In genomic region chr11:67276821-67277230, GRCh38 we compare ENCODE assay signal across 8 cellular contexts. TPM values are rescaled to one million over a fixed set of nuclear protein-coding genes. Genes with fewer than 3 reads are reported as not detected.
DNase-seq lines count a peak whose midpoint lies in the region; ATAC-seq and TF ChIP-seq lines count a peak whose summit lies in the region.

No MANE protein-coding gene starts in this region.

- H3K4me3 ChIP-seq in SJSA1 = peak overlapping the region; percentile 22
- H3K4me3 ChIP-seq in colonic mucosa = peak overlapping the region; percentile 6
- peak overlapping the region; percentile 90 for H3K4me3 ChIP-seq in naive thymus-derived CD4-positive, alpha-beta T cell (ENCODE audit: low read length)

- H3K4me1 ChIP-seq in SJSA1 (replicated peaks) (peaks cover 54% of the 10 kb centered on the region), colonic mucosa (peaks cover 39% of the 10 kb centered on the region)
- peaks cover 85 to 92% of the 10 kb centered on the region in 2 donors for H3K4me1 ChIP-seq in naive thymus-derived CD4-positive, alpha-beta T cell (ENCODE audit: control insufficient read depth in 2 of 2, insufficient read depth in 2 of 2, low read length in 2 of 2)

- CTCF ChIA-PET in naive thymus-derived CD4-positive, alpha-beta T cell (lab: Charles Lee) = interaction anchor here (0.7 to 3.6 kb wide), 11 partner anchors 9 to 170 kb away, joined by 3 to 19 read pairs (median 5); partner anchors contain the start of gene GRK2

- H3K36me3 Mint-ChIP-seq in naive thymus-derived CD4-positive, alpha-beta T cell = peaks cover 3 to 38% (median 8%) of the 10 kb centered on the region in 5 donors
- H3K36me3 Mint-ChIP-seq in type B pancreatic cell = no peaks in the 10 kb centered on the region

- H3K36me3 ChIP-seq in SJSA1 (peaks cover 92% of the 10 kb centered on the region), colonic mucosa (peaks cover 31% of the 10 kb centered on the region)
- H3K36me3 ChIP-seq in naive thymus-derived CD4-positive, alpha-beta T cell (ENCODE audit: control insufficient read depth in 2 of 3, insufficient read depth in 3 of 3, low read length in 3 of 3) = peaks cover 20 to 48% (median 30%) of the 10 kb centered on the region in 3 experiments

- H3K4me3 Mint-ChIP-seq in naive thymus-derived CD4-positive, alpha-beta T cell = peak overlapping the region; percentile 62 to 99 (median 88)
- no peak overlapping the region for H3K4me3 Mint-ChIP-seq in type B pancreatic cell

- H3K27ac Mint-ChIP-seq in naive thymus-derived CD4-positive, alpha-beta T cell = peak overlapping the region; percentile 87 to 100 (median 97)
- no peak overlapping the region for H3K27ac Mint-ChIP-seq in type B pancreatic cell

- peak overlapping the region; percentile 58 to 94 for H3K9ac ChIP-seq in colonic mucosa (ENCODE audit: low read depth in 2 of 2, low read length in 2 of 2)

- peak; percentile 95 for DNase-seq in GDM1 (lab: John Stamatoyannopoulos, UW)
- peak; percentile 80 to 87 for DNase-seq in SJSA1 (ENCODE audit: low read depth in 1 of 2, low spot score in 2 of 2)
- peak; percentile 67 for DNase-seq in colonic mucosa
- peak in 6 of 9 donors; percentile 31 to 64 (median 39) for DNase-seq in naive thymus-derived CD4-positive, alpha-beta T cell
- DNase-seq in type B pancreatic cell (ENCODE audit: extremely low spot score, unreplicated experiment) = no peak

- TF ChIP-seq CTCF in colonic mucosa (IDR thresholded peaks at IDR 0.05) = peak; percentile 30
- TF ChIP-seq CTCF in type B pancreatic cell (conservative IDR thresholded peaks at IDR 0.05) = no peak

- intact Hi-C loops in colonic mucosa (cut with DNase I) = no loop called here
- intact Hi-C loops in naive thymus-derived CD4-positive, alpha-beta T cell (cut with micrococcal nuclease) = loop anchor here (1.0 to 2.0 kb wide), 4 partner anchors 9 to 40 kb away; no protein-coding TSS in a partner anchor

- H3K4me1 Mint-ChIP-seq in naive thymus-derived CD4-positive, alpha-beta T cell = peaks cover 52 to 88% (median 70%) of the 10 kb centered on the region in 7 donors
- H3K4me1 Mint-ChIP-seq in type B pancreatic cell (ENCODE audit: unreplicated experiment) = no peaks in the 10 kb centered on the region

- POLR2A ChIA-PET in naive thymus-derived CD4-positive, alpha-beta T cell (lab: Charles Lee) = interaction anchor here (1.0 to 21.3 kb wide), 13 partner anchors 3 to 1778 kb away, joined by 3 to 729 read pairs (median 7); partner anchors contain the start of genes ANKRD13D, GRK2, MALAT1 and PPP1CA

- H3K27me3 Mint-ChIP-seq in naive thymus-derived CD4-positive, alpha-beta T cell = no peaks in the 10 kb centered on the region
- no peaks in the 10 kb centered on the region for H3K27me3 Mint-ChIP-seq in type B pancreatic cell

- no peaks in the 10 kb centered on the region for H3K9me3 Mint-ChIP-seq in naive thymus-derived CD4-positive, alpha-beta T cell
- H3K9me3 Mint-ChIP-seq in type B pancreatic cell = no peaks in the 10 kb centered on the region

- no peaks in the 10 kb centered on the region for H3K9me3 ChIP-seq in SJSA1 (replicated peaks)
- no peaks in the 10 kb centered on the region for H3K9me3 ChIP-seq in colonic mucosa
- H3K9me3 ChIP-seq in naive thymus-derived CD4-positive, alpha-beta T cell (ENCODE audit: control insufficient read depth in 2 of 3, low read length in 3 of 3) = no peaks in the 10 kb centered on the region

- ATAC-seq in HG02678 (IDR thresholded peaks at IDR 0.05; ENCODE audit: unreplicated experiment) (peak; percentile 1), GM19455 (IDR thresholded peaks at IDR 0.05; ENCODE audit: unreplicated experiment) (no peak), GM21423 (IDR thresholded peaks at IDR 0.05; ENCODE audit: unreplicated experiment) (no peak)
- ATAC-seq in naive thymus-derived CD4-positive, alpha-beta T cell = peak; percentile 29

- H3K27me3 ChIP-seq in SJSA1 (replicated peaks) (no peaks in the 10 kb centered on the region), colonic mucosa (no peaks in the 10 kb centered on the region)
- H3K27me3 ChIP-seq in naive thymus-derived CD4-positive, alpha-beta T cell (ENCODE audit: control insufficient read depth in 2 of 2, insufficient read depth in 2 of 2, low read length in 2 of 2) = no peaks in the 10 kb centered on the region

- H3K27ac ChIP-seq in SJSA1 = peak overlapping the region; percentile 74
- H3K27ac ChIP-seq in colonic mucosa = peak overlapping the region; percentile 86
- H3K27ac ChIP-seq in naive thymus-derived CD4-positive, alpha-beta T cell (ENCODE audit: low read depth, low read length) = peak overlapping the region; percentile 93

RNA-seq across cellular contexts. Expression of gene GRK2, which starts 10.6 kb away (rescaled TPM):
- 96.2 and 138 TPM in 2 replicates for total RNA-seq in SJSA1 (2014; rRNA removed; shearing (Covaris generic))
- total RNA-seq in colonic mucosa (100 to 1,000 TPM; 108 to 137 TPM), type B pancreatic cell (ENCODE audit: low replicate concordance) (53.1 and 62.2 TPM in 2 replicates)
- total RNA-seq in naive thymus-derived CD4-positive, alpha-beta T cell = 100 to 1,000 TPM; 305 to 399 (median 322) TPM
- 10 to 100 TPM; 18.5 to 38.0 TPM for polyA plus RNA-seq in naive thymus-derived CD4-positive, alpha-beta T cell

RNA-seq across cellular contexts. Expression of gene ANKRD13D, which starts 12.3 kb away (rescaled TPM):
- total RNA-seq in SJSA1 (2014; rRNA removed; shearing (Covaris generic)) = 40.2 and 61.7 TPM in 2 replicates
- total RNA-seq in colonic mucosa = 10 to 100 TPM; 18.8 to 39.5 TPM
- 100 to 1,000 TPM; 161 to 286 (median 191) TPM for total RNA-seq in naive thymus-derived CD4-positive, alpha-beta T cell
- 10 to 100 TPM in 1 of 2 donors, 1 to 10 TPM in 1; 6.3 to 19.5 TPM for polyA plus RNA-seq in naive thymus-derived CD4-positive, alpha-beta T cell
- total RNA-seq in type B pancreatic cell (ENCODE audit: low replicate concordance) = 70.5 and 80.9 TPM in 2 replicates

RNA-seq across cellular contexts. Expression of gene SSH3, which starts 26.5 kb away (rescaled TPM):
- total RNA-seq in SJSA1 (2014; rRNA removed; shearing (Covaris generic)) = 13.4 and 17.5 TPM in 2 replicates
- 10 to 100 TPM; 69.7 to 81.7 TPM for total RNA-seq in colonic mucosa
- total RNA-seq in naive thymus-derived CD4-positive, alpha-beta T cell = 10 to 100 TPM in 4 of 5 experiments, 1 to 10 TPM in 1; 8.8 to 23.8 (median 15.0) TPM
- 1 to 10 TPM; 1.1 to 4.9 TPM for polyA plus RNA-seq in naive thymus-derived CD4-positive, alpha-beta T cell
- 32.0 and 40.9 TPM in 2 replicates for total RNA-seq in type B pancreatic cell (ENCODE audit: low replicate concordance)

Comparison
In these comparisons a context has a peak if more than half of its experiments do, and no peak if none do; other contexts are left out.
1. ATAC-seq: peak in HG02678 (single experiment) and naive thymus-derived CD4-positive, alpha-beta T cell (single experiment); none in GM19455 (single experiment) and GM21423 (single experiment).
2. H3K4me3 ChIP-seq: peak in every context shown above with its lines; median percentile 90 in naive thymus-derived CD4-positive, alpha-beta T cell; 22 in SJSA1; 6 in colonic mucosa.
3. Peak in every context shown above with its lines, with median percentiles within 50 percentile points of each other: H3K27ac ChIP-seq.